ENCODE assay signal across 1 cellular context in genomic region chrX:44542567-44543325, GRCh38.
TF ChIP-seq lines count a peak whose summit lies in the region.

A gene with protein sequence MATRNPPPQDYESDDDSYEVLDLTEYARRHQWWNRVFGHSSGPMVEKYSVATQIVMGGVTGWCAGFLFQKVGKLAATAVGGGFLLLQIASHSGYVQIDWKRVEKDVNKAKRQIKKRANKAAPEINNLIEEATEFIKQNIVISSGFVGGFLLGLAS (minus strand): TSS chrX:44542859. CDS start chrX:44542832, 27 bp downstream.

TF ChIP-seq in K562, 482 proteins besides CTCF, POLR2A, EP300 and RAD21 (continued from another document and continues in another):
- no peak for TF ChIP-seq ASH1L (IDR thresholded peaks at IDR 0.05; ENCODE audit: borderline replicate concordance, low read depth, partially characterized antibody)
- TF ChIP-seq SIRT6 (IDR thresholded peaks at IDR 0.05; ENCODE audit: low read depth, low read length): no peak
- no peak for TF ChIP-seq MAFK (IDR thresholded peaks at IDR 0.05; ENCODE audit: low read length)
- TF ChIP-seq DPF2 (IDR thresholded peaks at IDR 0.05): 0 out of 2 replicates have a peak, but pooled peaks have one; percentile 20
- peak; percentile 97 for TF ChIP-seq HNRNPLL (IDR thresholded peaks at IDR 0.05; ENCODE audit: low read depth, low read length, poor library complexity, severe bottlenecking)
- no peak for TF ChIP-seq KDM5B (IDR thresholded peaks at IDR 0.05; ENCODE audit: insufficient replicate concordance, low read depth, low read length)
- TF ChIP-seq ZNF224 (CRISPR knock-in tag; IDR thresholded peaks at IDR 0.05): no peak
- no peak for TF ChIP-seq ZNF436 (CRISPR knock-in tag; IDR thresholded peaks at IDR 0.05)
- no peak for TF ChIP-seq ZNF12 (CRISPR knock-in tag; IDR thresholded peaks at IDR 0.05)
- TF ChIP-seq FOXM1 (IDR thresholded peaks at IDR 0.05; ENCODE audit: low read depth): peak; percentile 64
- no peak for TF ChIP-seq FOXM1 (CRISPR knock-in tag; IDR thresholded peaks at IDR 0.05; ENCODE audit: low read depth)
- TF ChIP-seq ZNF75A (CRISPR knock-in tag; IDR thresholded peaks at IDR 0.05): no peak
- TF ChIP-seq POLR2B (IDR thresholded peaks at IDR 0.05; ENCODE audit: low read depth, partially characterized antibody): peak; percentile 57
- TF ChIP-seq SUPT5H (IDR thresholded peaks at IDR 0.05): peak; percentile 71
- no peak for TF ChIP-seq CHD4 (IDR thresholded peaks at IDR 0.05; ENCODE audit: insufficient read depth, insufficient replicate concordance, low read depth, low read length, poor library complexity, severe bottlenecking)
- no peak for TF ChIP-seq MCM2 (IDR thresholded peaks at IDR 0.05; ENCODE audit: low read depth)
- no peak for TF ChIP-seq NCOR1 (IDR thresholded peaks at IDR 0.05)
- no peak for TF ChIP-seq STAG1 (CRISPR knock-in tag; IDR thresholded peaks at IDR 0.05; ENCODE audit: borderline replicate concordance)
- TF ChIP-seq, protein P1, sequence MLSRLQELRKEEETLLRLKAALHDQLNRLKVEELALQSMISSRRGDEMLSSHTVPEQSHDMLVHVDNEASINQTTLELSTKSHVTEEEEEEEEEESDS (CRISPR knock-in tag; IDR thresholded peaks at IDR 0.05): no peak
- no peak for TF ChIP-seq NCOA2 (IDR thresholded peaks at IDR 0.05; ENCODE audit: partially characterized antibody in 2 of 2)
- no peak for TF ChIP-seq ZNF57 (CRISPR knock-in tag; IDR thresholded peaks at IDR 0.05)
- TF ChIP-seq L3MBTL2 (IDR thresholded peaks at IDR 0.05): no peak
- no peak for TF ChIP-seq SAFB2 (IDR thresholded peaks at IDR 0.05; ENCODE audit: borderline replicate concordance, low read depth, low read length, severe bottlenecking)
- no peak for TF ChIP-seq ZNF23 (CRISPR knock-in tag; IDR thresholded peaks at IDR 0.05)
- TF ChIP-seq SRSF7 (optimal IDR thresholded peaks at IDR 0.05; ENCODE audit: low read depth, low read length): no peak
- TF ChIP-seq ZNF76 (CRISPR knock-in tag; IDR thresholded peaks at IDR 0.05; ENCODE audit: borderline replicate concordance): no peak
- TF ChIP-seq, protein P2, sequence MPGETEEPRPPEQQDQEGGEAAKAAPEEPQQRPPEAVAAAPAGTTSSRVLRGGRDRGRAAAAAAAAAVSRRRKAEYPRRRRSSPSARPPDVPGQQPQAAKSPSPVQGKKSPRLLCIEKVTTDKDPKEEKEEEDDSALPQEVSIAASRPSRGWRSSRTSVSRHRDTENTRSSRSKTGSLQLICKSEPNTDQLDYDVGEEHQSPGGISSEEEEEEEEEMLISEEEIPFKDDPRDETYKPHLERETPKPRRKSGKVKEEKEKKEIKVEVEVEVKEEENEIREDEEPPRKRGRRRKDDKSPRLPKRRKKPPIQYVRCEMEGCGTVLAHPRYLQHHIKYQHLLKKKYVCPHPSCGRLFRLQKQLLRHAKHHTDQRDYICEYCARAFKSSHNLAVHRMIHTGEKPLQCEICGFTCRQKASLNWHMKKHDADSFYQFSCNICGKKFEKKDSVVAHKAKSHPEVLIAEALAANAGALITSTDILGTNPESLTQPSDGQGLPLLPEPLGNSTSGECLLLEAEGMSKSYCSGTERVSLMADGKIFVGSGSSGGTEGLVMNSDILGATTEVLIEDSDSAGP (CRISPR knock-in tag; IDR thresholded peaks at IDR 0.05): peak; percentile 76; the same call in 1 of the 2 replicates
- TF ChIP-seq NR1H2 (CRISPR knock-in tag; IDR thresholded peaks at IDR 0.05): no peak
- no peak for TF ChIP-seq NR2C2 (CRISPR knock-in tag; IDR thresholded peaks at IDR 0.05)
- TF ChIP-seq NR2C2 (tag; IDR thresholded peaks at IDR 0.05): no peak; the same call in 1 of the 2 replicates
- TF ChIP-seq, protein P3, sequence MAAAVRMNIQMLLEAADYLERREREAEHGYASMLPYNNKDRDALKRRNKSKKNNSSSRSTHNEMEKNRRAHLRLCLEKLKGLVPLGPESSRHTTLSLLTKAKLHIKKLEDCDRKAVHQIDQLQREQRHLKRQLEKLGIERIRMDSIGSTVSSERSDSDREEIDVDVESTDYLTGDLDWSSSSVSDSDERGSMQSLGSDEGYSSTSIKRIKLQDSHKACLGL (CRISPR knock-in tag; IDR thresholded peaks at IDR 0.05; ENCODE audit: borderline replicate concordance, poor library complexity, severe bottlenecking): no peak
- TF ChIP-seq PHB2 (IDR thresholded peaks at IDR 0.05; ENCODE audit: low read depth): no peak
- no peak for TF ChIP-seq HDAC3 (IDR thresholded peaks at IDR 0.05; ENCODE audit: borderline replicate concordance, partially characterized antibody)
- TF ChIP-seq, protein P4, sequence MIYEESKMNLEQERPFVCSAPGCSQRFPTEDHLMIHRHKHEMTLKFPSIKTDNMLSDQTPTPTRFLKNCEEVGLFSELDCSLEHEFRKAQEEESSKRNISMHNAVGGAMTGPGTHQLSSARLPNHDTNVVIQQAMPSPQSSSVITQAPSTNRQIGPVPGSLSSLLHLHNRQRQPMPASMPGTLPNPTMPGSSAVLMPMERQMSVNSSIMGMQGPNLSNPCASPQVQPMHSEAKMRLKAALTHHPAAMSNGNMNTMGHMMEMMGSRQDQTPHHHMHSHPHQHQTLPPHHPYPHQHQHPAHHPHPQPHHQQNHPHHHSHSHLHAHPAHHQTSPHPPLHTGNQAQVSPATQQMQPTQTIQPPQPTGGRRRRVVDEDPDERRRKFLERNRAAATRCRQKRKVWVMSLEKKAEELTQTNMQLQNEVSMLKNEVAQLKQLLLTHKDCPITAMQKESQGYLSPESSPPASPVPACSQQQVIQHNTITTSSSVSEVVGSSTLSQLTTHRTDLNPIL (CRISPR knock-in tag; IDR thresholded peaks at IDR 0.05): no peak
- TF ChIP-seq MYBL2 (IDR thresholded peaks at IDR 0.05; ENCODE audit: low read depth): no peak
- TF ChIP-seq MYBL2 (CRISPR knock-in tag; IDR thresholded peaks at IDR 0.05; ENCODE audit: borderline replicate concordance): no peak
- TF ChIP-seq, protein P5, sequence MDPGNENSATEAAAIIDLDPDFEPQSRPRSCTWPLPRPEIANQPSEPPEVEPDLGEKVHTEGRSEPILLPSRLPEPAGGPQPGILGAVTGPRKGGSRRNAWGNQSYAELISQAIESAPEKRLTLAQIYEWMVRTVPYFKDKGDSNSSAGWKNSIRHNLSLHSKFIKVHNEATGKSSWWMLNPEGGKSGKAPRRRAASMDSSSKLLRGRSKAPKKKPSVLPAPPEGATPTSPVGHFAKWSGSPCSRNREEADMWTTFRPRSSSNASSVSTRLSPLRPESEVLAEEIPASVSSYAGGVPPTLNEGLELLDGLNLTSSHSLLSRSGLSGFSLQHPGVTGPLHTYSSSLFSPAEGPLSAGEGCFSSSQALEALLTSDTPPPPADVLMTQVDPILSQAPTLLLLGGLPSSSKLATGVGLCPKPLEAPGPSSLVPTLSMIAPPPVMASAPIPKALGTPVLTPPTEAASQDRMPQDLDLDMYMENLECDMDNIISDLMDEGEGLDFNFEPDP (CRISPR knock-in tag; IDR thresholded peaks at IDR 0.05): no peak
- no peak for TF ChIP-seq BCOR (IDR thresholded peaks at IDR 0.05)
- TF ChIP-seq HBP1 (CRISPR knock-in tag; IDR thresholded peaks at IDR 0.05): no peak
- no peak for TF ChIP-seq MECOM (CRISPR knock-in tag; IDR thresholded peaks at IDR 0.05)
- TF ChIP-seq CHAMP1 (IDR thresholded peaks at IDR 0.05): no peak
- no peak for TF ChIP-seq GTF2A2 (tag; IDR thresholded peaks at IDR 0.05)
- TF ChIP-seq PCBP2 (IDR thresholded peaks at IDR 0.05; ENCODE audit: low read depth, low read length, poor library complexity, severe bottlenecking): no peak
- TF ChIP-seq, protein P6, sequence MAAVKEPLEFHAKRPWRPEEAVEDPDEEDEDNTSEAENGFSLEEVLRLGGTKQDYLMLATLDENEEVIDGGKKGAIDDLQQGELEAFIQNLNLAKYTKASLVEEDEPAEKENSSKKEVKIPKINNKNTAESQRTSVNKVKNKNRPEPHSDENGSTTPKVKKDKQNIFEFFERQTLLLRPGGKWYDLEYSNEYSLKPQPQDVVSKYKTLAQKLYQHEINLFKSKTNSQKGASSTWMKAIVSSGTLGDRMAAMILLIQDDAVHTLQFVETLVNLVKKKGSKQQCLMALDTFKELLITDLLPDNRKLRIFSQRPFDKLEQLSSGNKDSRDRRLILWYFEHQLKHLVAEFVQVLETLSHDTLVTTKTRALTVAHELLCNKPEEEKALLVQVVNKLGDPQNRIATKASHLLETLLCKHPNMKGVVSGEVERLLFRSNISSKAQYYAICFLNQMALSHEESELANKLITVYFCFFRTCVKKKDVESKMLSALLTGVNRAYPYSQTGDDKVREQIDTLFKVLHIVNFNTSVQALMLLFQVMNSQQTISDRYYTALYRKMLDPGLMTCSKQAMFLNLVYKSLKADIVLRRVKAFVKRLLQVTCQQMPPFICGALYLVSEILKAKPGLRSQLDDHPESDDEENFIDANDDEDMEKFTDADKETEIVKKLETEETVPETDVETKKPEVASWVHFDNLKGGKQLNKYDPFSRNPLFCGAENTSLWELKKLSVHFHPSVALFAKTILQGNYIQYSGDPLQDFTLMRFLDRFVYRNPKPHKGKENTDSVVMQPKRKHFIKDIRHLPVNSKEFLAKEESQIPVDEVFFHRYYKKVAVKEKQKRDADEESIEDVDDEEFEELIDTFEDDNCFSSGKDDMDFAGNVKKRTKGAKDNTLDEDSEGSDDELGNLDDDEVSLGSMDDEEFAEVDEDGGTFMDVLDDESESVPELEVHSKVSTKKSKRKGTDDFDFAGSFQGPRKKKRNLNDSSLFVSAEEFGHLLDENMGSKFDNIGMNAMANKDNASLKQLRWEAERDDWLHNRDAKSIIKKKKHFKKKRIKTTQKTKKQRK (IDR thresholded peaks at IDR 0.05; ENCODE audit: borderline replicate concordance, low read depth, low read length): no peak
- TF ChIP-seq SOX6 (IDR thresholded peaks at IDR 0.05): 0 out of 2 replicates have a peak, but pooled peaks have one; percentile 22
- TF ChIP-seq, protein P7, sequence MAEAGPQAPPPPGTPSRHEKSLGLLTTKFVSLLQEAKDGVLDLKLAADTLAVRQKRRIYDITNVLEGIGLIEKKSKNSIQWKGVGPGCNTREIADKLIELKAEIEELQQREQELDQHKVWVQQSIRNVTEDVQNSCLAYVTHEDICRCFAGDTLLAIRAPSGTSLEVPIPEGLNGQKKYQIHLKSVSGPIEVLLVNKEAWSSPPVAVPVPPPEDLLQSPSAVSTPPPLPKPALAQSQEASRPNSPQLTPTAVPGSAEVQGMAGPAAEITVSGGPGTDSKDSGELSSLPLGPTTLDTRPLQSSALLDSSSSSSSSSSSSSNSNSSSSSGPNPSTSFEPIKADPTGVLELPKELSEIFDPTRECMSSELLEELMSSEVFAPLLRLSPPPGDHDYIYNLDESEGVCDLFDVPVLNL (CRISPR knock-in tag; IDR thresholded peaks at IDR 0.05; ENCODE audit: low read depth): no peak
- no peak for TF ChIP-seq CEBPB (tag; IDR thresholded peaks at IDR 0.05)
- peak in 1 of 3 experiments; percentile 82; a peak in 2 of 6 replicates for TF ChIP-seq ZBTB11 (CRISPR knock-in tag; IDR thresholded peaks at IDR 0.05)
- TF ChIP-seq HMG20A (CRISPR knock-in tag; conservative IDR thresholded peaks at IDR 0.05): no peak
- TF ChIP-seq ZNF263 (CRISPR knock-in tag; IDR thresholded peaks at IDR 0.05; ENCODE audit: borderline replicate concordance): no peak
